ENCODE assay signal across 9 cellular contexts in the genomic region with DNA sequence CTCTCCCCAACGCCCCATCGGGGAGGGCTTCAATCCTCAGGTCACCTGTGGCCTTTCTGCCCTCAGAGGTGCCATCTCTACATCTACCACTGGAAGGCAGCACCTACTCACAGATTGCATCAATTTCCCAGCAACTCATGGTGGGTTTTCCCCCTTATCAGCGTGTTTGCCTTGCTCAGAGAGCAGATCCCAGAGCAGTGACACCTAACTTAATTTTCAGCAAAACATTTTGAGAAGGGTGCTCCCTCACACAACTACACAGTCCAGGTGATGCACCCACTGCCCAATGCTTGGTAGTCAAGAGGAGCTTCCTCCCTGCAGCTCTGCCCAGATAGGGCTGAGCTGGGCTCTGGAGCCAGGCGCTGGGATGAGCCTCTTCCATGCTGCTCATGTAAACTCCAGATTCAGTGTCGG. TPM values are rescaled to one million over a fixed set of nuclear protein-coding genes. Genes with fewer than 3 reads are reported as not detected.
DNase-seq lines count a peak whose midpoint lies in the region; ATAC-seq and TF ChIP-seq lines count a peak whose summit lies in the region.
"Had no signal": no experiment of that assay in that cellular context is flagged by ENCODE, and none has a peak within 500 bp of the region (broad histone marks: within the 10 kb centered on the region; RNA-seq: fewer than 3 reads in every experiment).

No MANE protein-coding gene starts in this region.

- no peaks in the 10 kb centered on the region for H3K27me3 ChIP-seq in aorta (ENCODE audit: control insufficient read depth in 1 of 2, insufficient read depth in 2 of 2, low read length in 1 of 2)

- H3K9me3 ChIP-seq in ES-I3 (ENCODE audit: control insufficient read depth, insufficient read depth, low read length) (no peaks in the 10 kb centered on the region), aorta (ENCODE audit: control insufficient read depth, low read length) (no peaks in the 10 kb centered on the region)

- no peaks in the 10 kb centered on the region for H3K36me3 ChIP-seq in ES-I3 (ENCODE audit: insufficient read depth, low read length)
- H3K36me3 ChIP-seq in aorta (ENCODE audit: control insufficient read depth in 1 of 2, insufficient read depth in 2 of 2, low read length in 1 of 2) = no peaks in the 10 kb centered on the region

- H3K9ac ChIP-seq in ES-I3 (ENCODE audit: low read depth, low read length) = peak overlapping the region; percentile 4; the same call in 1 of the 2 replicates

- peak; percentile 60 for TF ChIP-seq CTCF in chondrocyte (IDR thresholded peaks at IDR 0.05)

- DNase-seq in chondrocyte (ENCODE audit: low spot score) (no peak), aorta (no peak), NCI-H2227 (lab: John Stamatoyannopoulos, UW; ENCODE audit: unreplicated experiment) (no peak)
- no peak for DNase-seq in activated naive CD4-positive, alpha-beta T cell treated with anti-CD3 and anti-CD28 coated beads, Interleukin-2, amount 50 U/mL, for 16 hours
- DNase-seq in stimulated activated CD4-positive, alpha-beta T cell treated with anti-CD3 and anti-CD28 coated beads, Interleukin-2, amount 100 ng/mL, for 48 hours = no peak

- H3K27me3 Mint-ChIP-seq in chondrocyte (ENCODE audit: low read depth) = peaks cover 28% of the 10 kb centered on the region

- intact Hi-C loops in aorta (cut with DNase I) = no loop called here

- WGBS in aorta, 2 donors = 31 to 32% methylated on average over 5 of the region's 5 CpGs

- no peak overlapping the region for H3K27ac ChIP-seq in aorta (ENCODE audit: low read depth in 1 of 2, low read length in 2 of 2)

- H3K4me3 ChIP-seq in aorta (ENCODE audit: low read length in 2 of 2) = no peak overlapping the region

- no peaks in the 10 kb centered on the region for H3K36me3 Mint-ChIP-seq in chondrocyte (ENCODE audit: low read depth)

- H3K9me3 Mint-ChIP-seq in chondrocyte (ENCODE audit: low read depth) = peaks cover 14% of the 10 kb centered on the region

- H3K4me1 ChIP-seq in ES-I3 (ENCODE audit: insufficient read depth, low read length) = 0 out of 2 replicates have a peak, but pooled peaks cover under 1% of the 10 kb centered on the region
- no peaks in the 10 kb centered on the region for H3K4me1 ChIP-seq in aorta (ENCODE audit: control insufficient read depth in 1 of 2, insufficient read depth in 2 of 2, low read length in 2 of 2)

- no peaks in the 10 kb centered on the region for H3K4me1 Mint-ChIP-seq in chondrocyte (ENCODE audit: low read depth)

- H3K4me3 Mint-ChIP-seq in chondrocyte (ENCODE audit: unreplicated experiment) = no peak overlapping the region

- H3K27ac Mint-ChIP-seq in chondrocyte (ENCODE audit: unreplicated experiment) = no peak overlapping the region

- ATAC-seq in GM19438 (IDR thresholded peaks at IDR 0.05; ENCODE audit: low read depth, unreplicated experiment) (peak; percentile 92), HG03442 (IDR thresholded peaks at IDR 0.05; ENCODE audit: unreplicated experiment) (peak; percentile 90), aorta (ENCODE audit: low FRiP score) (no peak)

RNA-seq across cellular contexts. Expression of gene PLG, which starts 48.2 kb away (rescaled TPM):
- total RNA-seq in chondrocyte = not detected in 3 replicates
- not detected for total RNA-seq in aorta
- 1 to 10 TPM in 1 of 2 donors, not detected in 1; 1.3 TPM for polyA plus RNA-seq in aorta
- total RNA-seq: endothelial cell of umbilical vein had no signal
- polyA plus RNA-seq: endothelial cell of umbilical vein had no signal
